13 cellular contexts compared by ENCODE assay signal in the genomic region with DNA sequence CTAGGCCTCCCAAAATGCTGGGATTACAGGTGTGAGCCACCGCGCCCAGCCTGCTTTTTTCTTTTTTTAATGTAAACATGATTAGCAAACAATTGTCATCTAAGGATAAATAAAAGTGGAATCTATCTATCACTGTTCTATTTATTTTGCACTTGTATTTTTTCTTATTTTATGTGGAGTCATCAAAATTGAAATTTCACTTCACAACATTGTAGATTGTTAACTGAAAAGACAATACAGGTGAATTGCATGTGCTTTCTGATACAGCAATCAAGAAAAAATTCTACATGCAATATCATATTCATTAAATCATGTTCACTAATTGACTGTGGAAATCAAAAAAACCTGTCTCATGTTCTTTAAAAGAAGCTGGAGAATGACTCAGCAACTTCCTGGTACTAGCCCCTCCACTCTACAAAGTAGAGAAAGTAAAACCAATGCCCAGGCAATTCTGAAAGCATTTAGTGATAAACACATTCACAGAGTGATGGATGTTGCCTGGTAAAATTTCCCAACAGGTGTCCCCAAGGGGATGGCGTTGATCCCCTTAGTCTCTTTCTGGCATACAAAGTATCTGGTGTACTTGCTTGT. TPM values are rescaled to one million over a fixed set of nuclear protein-coding genes. Genes with fewer than 3 reads are reported as not detected.
DNase-seq lines count a peak whose midpoint lies in the region; ATAC-seq lines count a peak whose summit lies in the region.
"Had no signal": no experiment of that assay in that cellular context is flagged by ENCODE, and none has a peak within 500 bp of the region (broad histone marks: within the 10 kb centered on the region; RNA-seq: fewer than 3 reads in every experiment).

No MANE protein-coding gene starts in this region.

- DNase-seq in RPMI8226 (peak; percentile 32), G401 (ENCODE audit: low spot score) (no peak), NOMO-1 treated with dmso at 0.1 percent for 144 hours (lab: John Stamatoyannopoulos, UW; ENCODE audit: unreplicated experiment) (no peak), SJCRH30 (no peak)
- DNase-seq: activated T-cell treated with anti-CD3 and anti-CD28 coated beads, Interleukin-2, amount 50 U/mL, for 24 hours; kidney glomerular epithelial cell; Peyer's patch had no signal

- no peak overlapping the region for H3K27ac ChIP-seq in SJCRH30
- H3K27ac ChIP-seq: Peyer's patch, thoracic aorta had no signal

- no peak overlapping the region for H3K4me3 ChIP-seq in SJCRH30
- H3K4me3 ChIP-seq: Peyer's patch, thoracic aorta had no signal

- H3K4me1 ChIP-seq in SJCRH30 = no peaks in the 10 kb centered on the region
- H3K4me1 ChIP-seq: Peyer's patch had no signal

- no peaks in the 10 kb centered on the region for H3K27me3 ChIP-seq in SJCRH30
- H3K27me3 ChIP-seq: Peyer's patch had no signal

- H3K36me3 ChIP-seq in SJCRH30 = no peaks in the 10 kb centered on the region
- H3K36me3 ChIP-seq: Peyer's patch, thoracic aorta had no signal

- H3K9me3 ChIP-seq in SJCRH30 (replicated peaks) = no peaks in the 10 kb centered on the region
- H3K9me3 ChIP-seq: Peyer's patch, thoracic aorta had no signal

- in situ Hi-C loops in G401 (cut with HindIII; ENCODE audit: low sequenced_read_pairs) = no loop called here

- ATAC-seq in GM18508 (IDR thresholded peaks at IDR 0.05; ENCODE audit: insufficient read depth, unreplicated experiment) (peak; percentile 89), GM21526 (IDR thresholded peaks at IDR 0.05; ENCODE audit: low FRiP score, unreplicated experiment) (peak; percentile 64), HG03175 (IDR thresholded peaks at IDR 0.05; ENCODE audit: unreplicated experiment) (peak; percentile 55), GM18517 (IDR thresholded peaks at IDR 0.05; ENCODE audit: unreplicated experiment) (no peak)

RNA-seq across cellular contexts. Expression of gene RFX6, which starts 10.7 kb away (rescaled TPM):
- total RNA-seq in G401 (2014; rRNA removed; shearing (Covaris generic)) = not detected in 2 replicates
- not detected in 2 replicates for total RNA-seq in SJCRH30 (2014; rRNA removed; shearing (Covaris generic))
- total RNA-seq: omental fat pad, thoracic aorta had no signal

RNA-seq across cellular contexts. Expression of gene GPRC6A, which starts 37.5 kb away (rescaled TPM):
- not detected in 2 replicates for total RNA-seq in G401 (2014; rRNA removed; shearing (Covaris generic))
- not detected in 2 replicates for total RNA-seq in SJCRH30 (2014; rRNA removed; shearing (Covaris generic))
- total RNA-seq: omental fat pad, Peyer's patch, thoracic aorta had no signal
